ENCODE assay signal across 8 cellular contexts in the genomic region with DNA sequence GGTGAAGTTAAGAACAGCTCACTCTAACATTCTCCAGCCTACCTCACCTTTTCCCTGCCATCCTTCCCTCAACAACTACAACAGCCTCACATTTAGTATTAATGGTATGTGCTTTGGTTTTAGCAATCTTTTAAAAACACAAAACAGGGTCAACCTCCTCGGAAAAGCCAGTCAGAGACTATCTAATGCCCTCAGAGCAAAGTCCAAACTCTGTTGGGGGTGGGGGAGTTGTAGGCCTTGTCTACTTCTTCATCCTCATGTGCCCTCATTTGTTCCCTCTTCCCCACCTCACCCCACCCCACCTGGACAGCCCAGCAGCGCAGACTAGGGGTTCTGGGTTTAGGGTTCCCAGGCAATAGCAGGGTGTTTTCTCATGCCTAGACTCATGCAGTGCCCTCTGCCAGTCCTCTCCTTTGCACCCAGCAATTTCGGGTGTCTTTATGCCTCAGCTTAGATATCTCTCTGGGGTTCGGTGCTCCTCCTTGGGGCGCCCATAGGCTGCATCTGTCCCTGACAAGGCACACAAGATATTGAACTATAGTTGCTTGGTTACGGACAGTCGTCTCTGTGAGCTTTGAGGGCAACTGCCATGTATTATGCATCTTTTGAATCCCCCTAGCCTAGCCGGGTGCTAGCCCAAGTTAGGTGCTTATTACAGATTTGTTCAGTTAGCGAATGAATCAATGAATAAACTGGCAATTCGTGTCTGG. TPM values are rescaled to one million over a fixed set of nuclear protein-coding genes. Genes with fewer than 3 reads are reported as not detected.
DNase-seq lines count a peak whose midpoint lies in the region; TF ChIP-seq lines count a peak whose summit lies in the region.

No MANE protein-coding gene starts in this region.

- peaks cover 15% of the 10 kb centered on the region for H3K27me3 Mint-ChIP-seq in T-helper 1 cell treated with Interleukin-12 subunit alpha and Interleukin-12 subunit beta and Interleukin-4 antibody, amounts not matched to agents 30 μg/mL and 1 μg/mL, for 36 hours (ENCODE audit: low read depth)
- H3K27me3 Mint-ChIP-seq in activated naive CD8-positive, alpha-beta T cell = no peaks in the 10 kb centered on the region

- H3K27ac ChIP-seq in stomach smooth muscle (ENCODE audit: low read length) = peak overlapping the region; percentile 11

- peak overlapping the region; percentile 22 for H3K4me3 ChIP-seq in kidney epithelial cell (ENCODE audit: low read depth, low read length)
- H3K4me3 ChIP-seq in stomach smooth muscle (ENCODE audit: low read length in 2 of 2) = peak overlapping the region; percentile 74 to 85

- no peaks in the 10 kb centered on the region for H3K36me3 ChIP-seq in kidney epithelial cell (ENCODE audit: control insufficient read depth, insufficient read depth, low read length)
- H3K36me3 ChIP-seq in stomach smooth muscle (ENCODE audit: control insufficient read depth in 2 of 2, insufficient read depth in 2 of 2, low read length in 2 of 2) = peaks cover 8 to 12% of the 10 kb centered on the region in 2 donors

- DNase-seq in T-helper 1 cell (no peak), kidney epithelial cell (ENCODE audit: low read depth) (no peak), NCI-H1436 treated with DMSO at 0.1 percent for 48 hours (lab: John Stamatoyannopoulos, UW) (no peak), G401 (ENCODE audit: low spot score) (no peak), LoVo (ENCODE audit: low spot score) (no peak)

- H3K9ac ChIP-seq in stomach smooth muscle (ENCODE audit: low read length in 2 of 2) = peak overlapping the region; percentile 39 to 55

- peak overlapping the region; percentile 62 for H3K27ac Mint-ChIP-seq in T-helper 1 cell treated with Interleukin-12 subunit alpha and Interleukin-12 subunit beta and Interleukin-4 antibody, amounts not matched to agents 30 μg/mL and 1 μg/mL, for 36 hours
- H3K27ac Mint-ChIP-seq in activated naive CD8-positive, alpha-beta T cell = peak overlapping the region; percentile 88

- H3K27me3 ChIP-seq in kidney epithelial cell (ENCODE audit: control insufficient read depth, insufficient read depth, low read length) (no peaks in the 10 kb centered on the region), stomach smooth muscle (ENCODE audit: control insufficient read depth in 1 of 2, insufficient read depth in 2 of 2, low read length in 2 of 2) (no peaks in the 10 kb centered on the region)

- peaks cover 25% of the 10 kb centered on the region for H3K4me1 Mint-ChIP-seq in T-helper 1 cell treated with Interleukin-12 subunit alpha and Interleukin-12 subunit beta and Interleukin-4 antibody, amounts not matched to agents 30 μg/mL and 1 μg/mL, for 36 hours (ENCODE audit: low read depth)
- H3K4me1 Mint-ChIP-seq in activated naive CD8-positive, alpha-beta T cell (ENCODE audit: low read depth) = peaks cover 35% of the 10 kb centered on the region

- no peaks in the 10 kb centered on the region for H3K9me3 Mint-ChIP-seq in T-helper 1 cell treated with Interleukin-12 subunit alpha and Interleukin-12 subunit beta and Interleukin-4 antibody, amounts not matched to agents 30 μg/mL and 1 μg/mL, for 36 hours
- no peaks in the 10 kb centered on the region for H3K9me3 Mint-ChIP-seq in activated naive CD8-positive, alpha-beta T cell (ENCODE audit: low read depth)

- peaks cover 10% of the 10 kb centered on the region for H3K36me3 Mint-ChIP-seq in T-helper 1 cell treated with Interleukin-12 subunit alpha and Interleukin-12 subunit beta and Interleukin-4 antibody, amounts not matched to agents 30 μg/mL and 1 μg/mL, for 36 hours (ENCODE audit: low read depth)
- H3K36me3 Mint-ChIP-seq in activated naive CD8-positive, alpha-beta T cell = peaks cover 8% of the 10 kb centered on the region

- H3K4me1 ChIP-seq in stomach smooth muscle (ENCODE audit: control insufficient read depth, insufficient read depth, low read length) = peaks cover 19% of the 10 kb centered on the region

- TF ChIP-seq CTCF in kidney epithelial cell (IDR thresholded peaks at IDR 0.05; ENCODE audit: insufficient read depth, low read length, poor library complexity, severe bottlenecking) = no peak

- in situ Hi-C loops in G401 (cut with HindIII; ENCODE audit: low sequenced_read_pairs) = no loop called here

- no peaks in the 10 kb centered on the region for H3K9me3 ChIP-seq in stomach smooth muscle (ENCODE audit: control insufficient read depth in 2 of 2, low read length in 2 of 2)

- peak overlapping the region; percentile 88 for H3K4me3 Mint-ChIP-seq in T-helper 1 cell treated with Interleukin-12 subunit alpha and Interleukin-12 subunit beta and Interleukin-4 antibody, amounts not matched to agents 30 μg/mL and 1 μg/mL, for 36 hours
- peak overlapping the region; percentile 94 for H3K4me3 Mint-ChIP-seq in activated naive CD8-positive, alpha-beta T cell

RNA-seq across cellular contexts. Expression of gene TCOF1, which starts 0.8 kb away (rescaled TPM):
- total RNA-seq in kidney epithelial cell = 30.8 and 33.2 TPM in 2 replicates
- 78.5 and 94.9 TPM in 2 replicates for total RNA-seq in G401 (2014; rRNA removed; shearing (Covaris generic))

RNA-seq across cellular contexts. Expression of gene ARSI, which starts 54.0 kb away (rescaled TPM):
- 2.4 TPM in 2 replicates for total RNA-seq in kidney epithelial cell
- 89.2 and 100 TPM in 2 replicates for total RNA-seq in G401 (2014; rRNA removed; shearing (Covaris generic))

RNA-seq across cellular contexts. Expression of gene CD74, which starts 56.0 kb away (rescaled TPM):
- total RNA-seq in kidney epithelial cell = 119 and 126 TPM in 2 replicates
- total RNA-seq in G401 (2014; rRNA removed; shearing (Covaris generic)) = 118 and 123 TPM in 2 replicates

Comparison
In these comparisons a context has a peak if more than half of its experiments do, and no peak if none do; other contexts are left out.
1. RNA of gene ARSI, which starts 54.0 kb away (total RNA-seq): 89.2 to 100 TPM in G401; 2.4 TPM in kidney epithelial cell; every median in the first group is over 10 times any median in the second.